In the genomic region with DNA sequence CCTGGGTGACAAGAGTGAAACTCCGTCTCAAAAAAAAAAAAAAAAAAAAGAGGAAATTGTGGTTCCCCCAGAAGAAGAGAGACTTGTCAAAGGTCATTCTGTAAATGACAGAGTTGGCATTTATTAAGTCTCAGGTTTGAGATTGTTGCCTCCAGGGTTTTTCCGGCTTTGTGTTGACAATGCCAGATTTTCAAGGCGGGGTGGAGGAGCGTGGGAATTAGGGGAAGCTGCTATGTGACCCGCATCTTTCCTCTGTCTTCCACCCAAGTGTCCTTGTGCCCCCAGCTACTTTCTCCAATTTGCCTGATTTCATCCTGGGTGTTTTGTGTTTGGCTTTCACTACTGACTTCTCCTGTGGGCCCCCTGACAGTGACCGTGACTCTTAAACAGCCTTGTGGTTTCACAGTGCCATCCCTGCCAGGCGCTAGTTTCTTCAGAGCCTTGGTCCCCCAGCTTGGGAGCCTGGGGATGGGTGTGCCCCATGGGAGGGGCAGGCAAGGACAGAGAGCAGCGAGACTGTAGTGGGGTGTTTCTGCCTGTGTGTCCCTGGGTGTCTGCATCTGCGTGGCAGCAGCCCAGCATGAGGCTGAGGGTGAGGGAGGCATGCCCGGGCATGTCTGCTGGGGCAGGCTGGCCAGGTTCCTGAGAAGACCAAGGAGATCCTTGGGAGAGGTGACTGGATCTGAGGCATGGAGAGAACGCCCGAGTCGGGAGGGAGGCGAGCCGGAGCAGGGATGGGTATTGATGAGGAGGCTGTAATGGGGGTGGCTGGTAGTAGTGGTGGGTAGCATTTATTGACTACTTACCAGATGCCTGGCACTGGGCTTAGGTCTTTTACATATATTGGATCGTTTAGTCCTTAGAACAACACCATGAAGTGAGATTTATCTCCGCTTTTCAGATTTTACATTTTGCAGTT, we compare ENCODE assay signal across 8 cellular contexts. TPM values are rescaled to one million over a fixed set of nuclear protein-coding genes. Genes with fewer than 3 reads are reported as not detected.
DNase-seq lines count a peak whose midpoint lies in the region; ATAC-seq, FAIRE-seq and TF ChIP-seq lines count a peak whose summit lies in the region.

No MANE protein-coding gene starts in this region.

- H3K4me3 ChIP-seq in heart right ventricle (peak overlapping the region in 1 of 10 donors; percentile 16), small intestine (ENCODE audit: low read depth in 1 of 2, low read length in 2 of 2) (no peak overlapping the region)

- H3K27me3 ChIP-seq in heart right ventricle (no peaks in the 10 kb centered on the region), small intestine (ENCODE audit: control insufficient read depth in 2 of 2, insufficient read depth in 2 of 2, low read length in 2 of 2) (no peaks in the 10 kb centered on the region)

- H3K9me3 ChIP-seq in heart right ventricle (no peaks in the 10 kb centered on the region), small intestine (ENCODE audit: control insufficient read depth, low read depth) (no peaks in the 10 kb centered on the region)

- H3K27ac Mint-ChIP-seq in HFFc6: peak overlapping the region; percentile 100
- H3K27ac Mint-ChIP-seq in activated CD8-positive, alpha-beta T cell treated with anti-CD3 and anti-CD28 coated beads, Interleukin-2, amount 10 ng/mL, durations not matched to agents 7 days and 5 days: peak overlapping the region; percentile 95

- 83 to 86% methylated on average over 16 to 17 of the region's 17 CpGs for WGBS in heart right ventricle, 2 donors
- WGBS in small intestine, 3 donors: 29 to 58% (median 36%) methylated on average over 16 to 17 of the region's 17 CpGs

- peaks cover 5% of the 10 kb centered on the region; the same call in 1 of the 2 replicates for H3K27me3 Mint-ChIP-seq in HFFc6 (ENCODE audit: insufficient read depth)
- H3K27me3 Mint-ChIP-seq in activated CD8-positive, alpha-beta T cell treated with anti-CD3 and anti-CD28 coated beads, Interleukin-2, amount 10 ng/mL, durations not matched to agents 7 days and 5 days (ENCODE audit: low read depth): no peaks in the 10 kb centered on the region

- peak overlapping the region; percentile 86 for H3K4me3 Mint-ChIP-seq in HFFc6
- H3K4me3 Mint-ChIP-seq in activated CD8-positive, alpha-beta T cell treated with anti-CD3 and anti-CD28 coated beads, Interleukin-2, amount 10 ng/mL, durations not matched to agents 7 days and 5 days: peak overlapping the region; percentile 52

- no peak for FAIRE-seq in small intestine (lab: Jason Lieb, UNC)

- peak; percentile 66 for ATAC-seq in activated CD8-positive, alpha-beta T cell treated with anti-CD3 and anti-CD28 coated beads, Interleukin-2, amount 10 ng/mL, durations not matched to agents 7 days and 5 days
- ATAC-seq in heart right ventricle: peak in 7 of 8 donors; percentile 15 to 50 (median 25)

- POLR2A ChIA-PET in activated CD8-positive, alpha-beta T cell treated with anti-CD3 and anti-CD28 coated beads, Interleukin-2, amount 10 ng/mL, durations not matched to agents 7 days and 5 days (lab: Charles Lee): interaction anchor here (0.9 to 4.2 kb wide), 4 partner anchors 30 to 45 kb away, joined by 3 to 38 read pairs (median 10); a partner anchor contains a TSS

- peak overlapping the region in 8 of 10 donors; percentile 29 to 87 (median 50) for H3K27ac ChIP-seq in heart right ventricle
- peak overlapping the region; percentile 24 to 55 for H3K27ac ChIP-seq in small intestine (ENCODE audit: low read depth in 1 of 2, low read length in 1 of 2)

- H3K9me3 Mint-ChIP-seq in HFFc6: no peaks in the 10 kb centered on the region
- no peaks in the 10 kb centered on the region for H3K9me3 Mint-ChIP-seq in activated CD8-positive, alpha-beta T cell treated with anti-CD3 and anti-CD28 coated beads, Interleukin-2, amount 10 ng/mL, durations not matched to agents 7 days and 5 days (ENCODE audit: insufficient read depth)

- peaks cover 61% of the 10 kb centered on the region for H3K4me1 Mint-ChIP-seq in HFFc6 (ENCODE audit: low read depth)
- peaks cover 82% of the 10 kb centered on the region for H3K4me1 Mint-ChIP-seq in activated CD8-positive, alpha-beta T cell treated with anti-CD3 and anti-CD28 coated beads, Interleukin-2, amount 10 ng/mL, durations not matched to agents 7 days and 5 days (ENCODE audit: low read depth)

- CTCF ChIA-PET in activated CD8-positive, alpha-beta T cell treated with anti-CD3 and anti-CD28 coated beads, Interleukin-2, amount 10 ng/mL, durations not matched to agents 7 days and 5 days (lab: Charles Lee): interaction anchor here (0.7 to 12.2 kb wide), 12 partner anchors 18 to 113 kb away, joined by 3 to 395 read pairs (median 4); a partner anchor contains a TSS

- peak; percentile 43 for DNase-seq in stimulated activated CD4-positive, alpha-beta T cell treated with anti-CD3 and anti-CD28 coated beads, Interleukin-1b, Interleukin-23, amount 100 ng/mL, for 48 hours
- DNase-seq in stimulated activated CD4-positive, alpha-beta T cell treated with anti-CD3 and anti-CD28 coated beads, Interleukin-2, amount 100 ng/mL, for 48 hours: no peak
- DNase-seq in HFFc6 (peak; percentile 69), NCI-H187 (lab: John Stamatoyannopoulos, UW) (peak; percentile 56 to 58), heart right ventricle (peak in 1 of 2 donors; percentile 26), small intestine (peak; percentile 52)
- peak; percentile 49 for DNase-seq in activated CD8-positive, alpha-beta T cell treated with anti-CD3 and anti-CD28 coated beads, Interleukin-2, amount 10 ng/mL, durations not matched to agents 7 days and 5 days
- DNase-seq in central memory CD4-positive, alpha-beta T cell: no peak

- H3K36me3 ChIP-seq in heart right ventricle: no peaks in the 10 kb centered on the region
- H3K36me3 ChIP-seq in small intestine (ENCODE audit: control insufficient read depth in 2 of 2, insufficient read depth in 2 of 2, low read length in 2 of 2): no peaks in the 10 kb centered on the region

- TF ChIP-seq CTCF in HFFc6 (IDR thresholded peaks at IDR 0.05) (no peak), heart right ventricle (IDR thresholded peaks at IDR 0.05) (no peak)

- H3K4me1 ChIP-seq in heart right ventricle (peaks cover 20 to 66% (median 42%) of the 10 kb centered on the region in 9 donors), small intestine (ENCODE audit: control insufficient read depth in 2 of 2, insufficient read depth in 1 of 2, low read depth in 1 of 2, low read length in 1 of 2) (peaks cover 0 to 9% of the 10 kb centered on the region in 2 donors)

- no peaks in the 10 kb centered on the region for H3K36me3 Mint-ChIP-seq in HFFc6 (ENCODE audit: low read depth)
- no peaks in the 10 kb centered on the region for H3K36me3 Mint-ChIP-seq in activated CD8-positive, alpha-beta T cell treated with anti-CD3 and anti-CD28 coated beads, Interleukin-2, amount 10 ng/mL, durations not matched to agents 7 days and 5 days (ENCODE audit: low read depth)

- intact Hi-C loops in heart right ventricle (cut with DNase I): loop anchor here in 1 of 10 donors (5.0 kb wide), 1 partner anchor 38 kb away; no protein-coding TSS in a partner anchor

RNA-seq across cellular contexts. Expression of a gene that starts 46.3 kb away (rescaled TPM):
- total RNA-seq in HFFc6 (2021; fragmentation: NEBNext Ultra II Directional; extraction: Animal tissue kit (Norgen Biotek cat#: 25700)): 10 to 100 TPM; 35.7 to 49.1 (median 43.4) TPM
- 10 to 100 TPM; 37.2 to 38.0 TPM for total RNA-seq in activated CD8-positive, alpha-beta T cell treated with anti-CD3 and anti-CD28 coated beads, Interleukin-2, amount 10 ng/mL, durations not matched to agents 7 days and 5 days
- total RNA-seq in heart right ventricle: 10 to 100 TPM; 10.7 to 87.5 (median 18.7) TPM
- 10 to 100 TPM; 16.3 to 21.7 TPM for polyA plus RNA-seq in heart right ventricle
- polyA plus RNA-seq in small intestine: 1 to 10 TPM; 4.5 to 7.4 (median 5.1) TPM

Comparison
In these comparisons a context has a peak if more than half of its experiments do, and no peak if none do; other contexts are left out.
1. DNase-seq: peak in stimulated activated CD4-positive, alpha-beta T cell treated with anti-CD3 and anti-CD28 coated beads, Interleukin-1b, Interleukin-23, amount 100 ng/mL, for 48 hours (single experiment), HFFc6 (single experiment), NCI-H187 (2 of 2), activated CD8-positive, alpha-beta T cell treated with anti-CD3 and anti-CD28 coated beads, Interleukin-2, amount 10 ng/mL, durations not matched to agents 7 days and 5 days (single experiment) and small intestine (single experiment); none in stimulated activated CD4-positive, alpha-beta T cell treated with anti-CD3 and anti-CD28 coated beads, Interleukin-2, amount 100 ng/mL, for 48 hours (0 of 2) and central memory CD4-positive, alpha-beta T cell (single experiment).